In the genomic region with DNA sequence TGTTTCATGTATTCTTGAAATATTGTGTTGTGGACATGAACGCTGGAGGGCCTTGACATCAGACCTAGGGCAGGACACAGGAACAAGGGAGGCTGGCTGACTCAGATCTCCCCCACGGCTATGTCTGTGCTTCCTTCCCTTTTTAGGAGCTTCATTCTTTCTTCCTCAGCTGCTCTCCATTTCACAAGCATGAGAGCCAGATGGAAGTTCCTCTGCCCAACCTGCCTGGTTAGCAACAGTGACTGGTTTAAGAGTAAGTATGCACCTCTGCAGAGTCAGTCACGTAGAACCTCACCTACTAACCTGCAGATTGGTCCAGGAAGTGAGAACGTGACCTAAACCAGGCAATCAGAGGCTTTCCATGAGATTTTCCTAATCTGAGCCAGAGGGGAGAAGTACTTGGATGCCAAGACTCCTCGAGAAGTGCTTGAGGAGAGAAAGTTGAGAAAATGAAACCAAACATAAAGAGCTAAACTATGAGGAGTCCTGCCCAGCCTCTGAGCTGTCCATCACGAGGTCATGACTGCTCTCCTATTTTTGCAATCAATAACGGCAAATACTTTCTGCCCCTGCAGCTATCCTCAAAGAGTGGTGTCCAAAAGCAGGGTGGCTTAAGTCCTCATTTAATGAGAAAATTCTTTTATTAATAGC, we compare ENCODE assay signal across 10 cellular contexts.
DNase-seq lines count a peak whose midpoint lies in the region; FAIRE-seq and TF ChIP-seq lines count a peak whose summit lies in the region.
"Had no signal": no experiment of that assay in that cellular context is flagged by ENCODE, and none has a peak within 500 bp of the region (broad histone marks: within the 10 kb centered on the region; RNA-seq: fewer than 3 reads in every experiment).

No MANE protein-coding gene starts in this region.

- H3K36me3 ChIP-seq in BJ (ENCODE audit: control insufficient read depth, insufficient read depth, low read length) (no peaks in the 10 kb centered on the region), duodenal mucosa (ENCODE audit: control insufficient read depth in 1 of 2, insufficient read depth in 2 of 2, low read length in 2 of 2) (no peaks in the 10 kb centered on the region), mucosa of rectum (ENCODE audit: control insufficient read depth in 2 of 2, insufficient read depth in 2 of 2, low read length in 2 of 2) (no peaks in the 10 kb centered on the region)

- DNase-seq in BJ (ENCODE audit: low read depth) (peak; percentile 56), MV-4-11 (lab: John Stamatoyannopoulos, UW) (peak; percentile 97), NCI-H2029 treated with DMSO at 0.1 percent for 48 hours (lab: John Stamatoyannopoulos, UW) (no peak), HTR-8/SVneo (ENCODE audit: insufficient read length, low spot score) (no peak), amniotic stem cell (lab: John Stamatoyannopoulos, UW) (no peak), mesenteric fat pad (ENCODE audit: low spot score) (no peak)
- DNase-seq: CD8-positive, alpha-beta T cell; NCI-H526 had no signal

- H3K9me3 ChIP-seq in duodenal mucosa (ENCODE audit: control insufficient read depth in 1 of 2, low read length in 2 of 2), result peaks cover 0 to 4% of the 10 kb centered on the region in 2 donors
- H3K9me3 ChIP-seq in mucosa of rectum (ENCODE audit: control insufficient read depth in 2 of 2, low read length in 2 of 2), result no peaks in the 10 kb centered on the region

- CTCF ChIA-PET in BJ (lab: Yijun Ruan, JAX), result interaction anchor here (1.1 kb wide), 1 partner anchor 9 kb away, joined by 4 read pairs; no protein-coding TSS in a partner anchor

- no peak overlapping the region for H3K27ac ChIP-seq in duodenal mucosa (ENCODE audit: low read depth, low read length)
- H3K27ac ChIP-seq in mucosa of rectum (ENCODE audit: low read depth in 2 of 2, low read length in 2 of 2), result peak overlapping the region; percentile 52

- peaks cover 4 to 17% of the 10 kb centered on the region in 2 donors for H3K4me1 ChIP-seq in duodenal mucosa (ENCODE audit: control insufficient read depth in 1 of 2, insufficient read depth in 2 of 2, low read length in 2 of 2)
- H3K4me1 ChIP-seq in mucosa of rectum (ENCODE audit: control insufficient read depth in 2 of 2, insufficient read depth in 2 of 2, low read length in 2 of 2), result peaks cover 8 to 15% of the 10 kb centered on the region in 2 donors

- H3K9ac ChIP-seq in duodenal mucosa (ENCODE audit: low read depth in 1 of 2, low read length in 2 of 2) (no peak overlapping the region), mucosa of rectum (ENCODE audit: low read depth in 1 of 2, low read length in 2 of 2) (no peak overlapping the region)

- FAIRE-seq in HTR-8/SVneo (lab: Jason Lieb, UNC), result no peak

- H3K27me3 ChIP-seq in BJ (ENCODE audit: control insufficient read depth, insufficient read depth, low read length), result no peaks in the 10 kb centered on the region
- no peaks in the 10 kb centered on the region for H3K27me3 ChIP-seq in duodenal mucosa (ENCODE audit: control insufficient read depth in 1 of 2, insufficient read depth in 2 of 2, low read length in 2 of 2)
- no peaks in the 10 kb centered on the region for H3K27me3 ChIP-seq in mucosa of rectum (ENCODE audit: control insufficient read depth in 2 of 2, insufficient read depth in 2 of 2, low read length in 2 of 2)

- POLR2A ChIA-PET in BJ (lab: Charles Lee), result interaction anchor here (0.6 to 1.3 kb wide), 5 partner anchors 9 to 468 kb away, joined by 3 to 5 read pairs (median 3); a partner anchor contains a TSS

- H3K4me3 ChIP-seq in BJ (ENCODE audit: low read depth, low read length), result 0 out of 2 replicates have a peak overlapping the region, but pooled peaks have one; percentile 1
- H3K4me3 ChIP-seq in duodenal mucosa (ENCODE audit: low read depth in 1 of 2, low read length in 2 of 2), result peak overlapping the region; percentile 16 to 54
- H3K4me3 ChIP-seq in mucosa of rectum (ENCODE audit: low read length in 2 of 2), result peak overlapping the region; percentile 42 to 63

- no peak for TF ChIP-seq CTCF in BJ (IDR thresholded peaks at IDR 0.05; ENCODE audit: insufficient read depth, low read depth, low read length)

Comparison
In these comparisons a context has a peak if more than half of its experiments do, and no peak if none do; other contexts are left out.
1. DNase-seq: peak in BJ (single experiment) and MV-4-11 (single experiment); none in NCI-H2029 treated with DMSO at 0.1 percent for 48 hours (single experiment), HTR-8/SVneo (single experiment), amniotic stem cell (single experiment) and mesenteric fat pad (single experiment).
2. H3K4me3 ChIP-seq: peak in every context shown above with its lines; median percentile 52 in mucosa of rectum; 35 in duodenal mucosa; 1 in BJ.